Comparison of ENCODE assay signal across 1 cellular context in the genomic region with DNA sequence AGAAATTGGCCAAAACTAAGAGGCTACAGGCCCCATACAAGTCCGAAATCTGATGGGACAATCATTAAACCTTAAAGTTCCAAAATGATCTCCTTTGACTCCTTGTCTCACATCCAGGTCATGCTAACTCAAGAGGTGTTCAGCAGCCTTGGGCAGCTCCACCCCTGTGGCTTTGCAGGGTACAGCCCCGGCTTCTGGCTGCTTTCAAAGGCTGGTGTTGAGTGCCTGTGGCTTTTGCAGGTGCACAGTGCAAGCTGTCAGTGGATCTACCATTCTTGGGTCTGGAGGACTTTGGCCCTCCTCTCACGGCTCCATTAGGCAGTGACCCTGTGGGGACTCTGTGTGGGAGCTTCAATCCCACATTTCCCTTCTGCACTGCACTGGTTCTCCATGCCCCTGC.
TF ChIP-seq lines count a peak whose summit lies in the region.

No MANE protein-coding gene starts in this region.

TF ChIP-seq in SK-N-SH, 30 proteins besides CTCF, POLR2A, EP300 and RAD21 (continued from another document):
- TF ChIP-seq, protein P1, sequence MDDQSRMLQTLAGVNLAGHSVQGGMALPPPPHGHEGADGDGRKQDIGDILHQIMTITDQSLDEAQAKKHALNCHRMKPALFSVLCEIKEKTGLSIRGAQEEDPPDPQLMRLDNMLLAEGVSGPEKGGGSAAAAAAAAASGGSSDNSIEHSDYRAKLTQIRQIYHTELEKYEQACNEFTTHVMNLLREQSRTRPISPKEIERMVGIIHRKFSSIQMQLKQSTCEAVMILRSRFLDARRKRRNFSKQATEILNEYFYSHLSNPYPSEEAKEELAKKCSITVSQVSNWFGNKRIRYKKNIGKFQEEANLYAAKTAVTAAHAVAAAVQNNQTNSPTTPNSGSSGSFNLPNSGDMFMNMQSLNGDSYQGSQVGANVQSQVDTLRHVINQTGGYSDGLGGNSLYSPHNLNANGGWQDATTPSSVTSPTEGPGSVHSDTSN (IDR thresholded peaks at IDR 0.05) = no peak
- TF ChIP-seq TCF12 (IDR thresholded peaks at IDR 0.05) (no peak), SIN3A (IDR thresholded peaks at IDR 0.05; ENCODE audit: borderline replicate concordance, low read depth, low read length) (no peak), FOXM1 (IDR thresholded peaks at IDR 0.05; ENCODE audit: low read depth) (no peak), CHD2 (IDR thresholded peaks at IDR 0.05; ENCODE audit: low read length, partially characterized antibody) (no peak), MEF2A (IDR thresholded peaks at IDR 0.05; ENCODE audit: borderline replicate concordance, low read depth) (no peak), RFX5 (IDR thresholded peaks at IDR 0.05; ENCODE audit: low read length) (no peak), EZH2phosphoT487 (IDR thresholded peaks at IDR 0.05; ENCODE audit: borderline replicate concordance, low read depth) (no peak), RXRA (IDR thresholded peaks at IDR 0.05; ENCODE audit: borderline replicate concordance, low read depth) (no peak), NRF1 (IDR thresholded peaks at IDR 0.05; ENCODE audit: low read depth, low read length) (no peak)
- TF ChIP-seq, protein P2, sequence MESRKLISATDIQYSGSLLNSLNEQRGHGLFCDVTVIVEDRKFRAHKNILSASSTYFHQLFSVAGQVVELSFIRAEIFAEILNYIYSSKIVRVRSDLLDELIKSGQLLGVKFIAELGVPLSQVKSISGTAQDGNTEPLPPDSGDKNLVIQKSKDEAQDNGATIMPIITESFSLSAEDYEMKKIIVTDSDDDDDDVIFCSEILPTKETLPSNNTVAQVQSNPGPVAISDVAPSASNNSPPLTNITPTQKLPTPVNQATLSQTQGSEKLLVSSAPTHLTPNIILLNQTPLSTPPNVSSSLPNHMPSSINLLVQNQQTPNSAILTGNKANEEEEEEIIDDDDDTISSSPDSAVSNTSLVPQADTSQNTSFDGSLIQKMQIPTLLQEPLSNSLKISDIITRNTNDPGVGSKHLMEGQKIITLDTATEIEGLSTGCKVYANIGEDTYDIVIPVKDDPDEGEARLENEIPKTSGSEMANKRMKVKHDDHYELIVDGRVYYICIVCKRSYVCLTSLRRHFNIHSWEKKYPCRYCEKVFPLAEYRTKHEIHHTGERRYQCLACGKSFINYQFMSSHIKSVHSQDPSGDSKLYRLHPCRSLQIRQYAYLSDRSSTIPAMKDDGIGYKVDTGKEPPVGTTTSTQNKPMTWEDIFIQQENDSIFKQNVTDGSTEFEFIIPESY (IDR thresholded peaks at IDR 0.05; ENCODE audit: borderline replicate concordance, low read depth) = no peak
